ENCODE assay signal across 8 cellular contexts in the genomic region with DNA sequence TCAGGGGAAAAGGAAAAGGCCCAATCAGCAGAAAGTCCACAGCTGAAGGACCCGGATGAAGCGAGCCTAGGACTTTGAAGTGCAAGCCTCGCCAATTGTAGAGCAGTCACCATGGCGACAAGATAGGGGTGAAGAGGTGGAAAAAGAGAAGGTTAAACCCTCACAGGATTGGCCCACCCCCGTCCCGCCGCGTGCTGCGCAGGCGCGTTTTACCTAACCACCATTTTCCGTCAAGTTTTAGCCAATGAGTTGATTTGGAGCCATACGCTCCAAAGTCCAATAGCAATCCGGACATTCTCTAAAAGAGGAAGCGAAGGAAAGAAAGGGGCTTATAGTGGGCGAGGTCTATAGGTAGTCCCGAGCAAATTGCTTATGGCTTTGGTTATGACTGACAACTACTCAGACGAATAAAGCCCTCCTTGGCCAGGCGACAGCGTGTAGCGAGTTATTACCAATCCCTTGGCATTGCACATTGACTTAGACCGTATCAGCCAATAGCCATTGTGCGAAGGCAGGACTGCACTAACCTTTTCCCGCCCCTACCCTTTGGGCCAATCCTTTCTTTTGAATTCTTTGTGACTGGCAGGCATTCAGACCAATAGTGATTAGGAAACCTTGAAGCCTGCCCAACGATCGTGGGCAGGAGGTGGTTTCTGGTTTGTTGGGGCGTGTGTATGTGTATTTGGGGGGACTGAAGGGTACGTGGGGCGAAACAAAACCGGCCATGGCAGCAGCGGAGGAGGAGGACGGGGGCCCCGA. TPM values are rescaled to one million over a fixed set of nuclear protein-coding genes. Genes with fewer than 3 reads are reported as not detected.
DNase-seq lines count a peak whose midpoint lies in the region; FAIRE-seq and TF ChIP-seq lines count a peak whose summit lies in the region.

A gene with protein sequence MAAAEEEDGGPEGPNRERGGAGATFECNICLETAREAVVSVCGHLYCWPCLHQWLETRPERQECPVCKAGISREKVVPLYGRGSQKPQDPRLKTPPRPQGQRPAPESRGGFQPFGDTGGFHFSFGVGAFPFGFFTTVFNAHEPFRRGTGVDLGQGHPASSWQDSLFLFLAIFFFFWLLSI (plus strand): TSS at position 618 of the 759 bp plus-strand sequence. CDS start 107 bp downstream, at position 725.

- H3K27ac Mint-ChIP-seq in activated naive CD4-positive, alpha-beta T cell treated with anti-CD3 and anti-CD28 coated beads for 36 hours, result peak within 1 kb of the TSS; percentile 96

- WGBS in neuronal stem cell (ENCODE audit: extremely low coverage in 2 of 2, insufficient read length in 2 of 2, insufficient replicate concordance in 1 of 2), 2 donors, result no CpG with 5 or more reads among the region's 33 CpGs

- peak; percentile 88 for FAIRE-seq in frontal cortex (lab: Jason Lieb, UNC)

- peaks cover 6% of the 10 kb centered on the region for H3K36me3 Mint-ChIP-seq in activated naive CD4-positive, alpha-beta T cell treated with anti-CD3 and anti-CD28 coated beads for 36 hours (ENCODE audit: low read depth)

- peak within 1 kb of the TSS; percentile 39 for H3K23ac ChIP-seq in neuronal stem cell (ENCODE audit: low read depth, low read length, poor library complexity)

- no peak within 1 kb of the TSS for H2AK5ac ChIP-seq in neuronal stem cell (ENCODE audit: low read depth, low read length)

- no peak within 1 kb of the TSS for H3K4ac ChIP-seq in neuronal stem cell (ENCODE audit: low read length)

- no peak within 1 kb of the TSS for H3K14ac ChIP-seq in neuronal stem cell (ENCODE audit: low read length)

- H2AFZ ChIP-seq in neuronal stem cell (ENCODE audit: low read length), result peak within 1 kb of the TSS; percentile 55

- peak within 1 kb of the TSS; percentile 68 for H3K4me2 ChIP-seq in neuronal stem cell (ENCODE audit: insufficient read depth, low read length, poor library complexity, severe bottlenecking)

- no peak within 1 kb of the TSS for H4K8ac ChIP-seq in neuronal stem cell (ENCODE audit: low read depth, low read length)

- peak within 1 kb of the TSS; percentile 72 to 86 for H3K4me3 ChIP-seq in neuronal stem cell (ENCODE audit: low read length in 2 of 2)

- H2BK120ac ChIP-seq in neuronal stem cell (ENCODE audit: low read depth, low read length), result no peak within 1 kb of the TSS

- peak within 1 kb of the TSS; percentile 58 for H3K18ac ChIP-seq in neuronal stem cell (ENCODE audit: low read length)

- DNase-seq in GDM1 (lab: John Stamatoyannopoulos, UW), result peak; percentile 100
- DNase-seq in HEK293T (ENCODE audit: extremely low spot score), result peak; percentile 89
- peak; percentile 100 for DNase-seq in MV-4-11 (lab: John Stamatoyannopoulos, UW)
- peak; percentile 100 for DNase-seq in SK-N-DZ (ENCODE audit: low spot score)
- DNase-seq in activated naive CD4-positive, alpha-beta T cell treated with anti-CD3 and anti-CD28 coated beads for 36 hours, result peak; percentile 97
- DNase-seq in frontal cortex (ENCODE audit: low spot score in 2 of 2), result peak; percentile 93 to 95
- DNase-seq in neuronal stem cell (ENCODE audit: low spot score), result peak; percentile 100
- DNase-seq in substantia nigra (lab: John Stamatoyannopoulos, UW), result peak; percentile 37 to 100 (median 94)

- H3K9ac ChIP-seq in neuronal stem cell (ENCODE audit: low read depth, low read length, poor library complexity), result peak within 1 kb of the TSS; percentile 78

- H3K27me3 Mint-ChIP-seq in activated naive CD4-positive, alpha-beta T cell treated with anti-CD3 and anti-CD28 coated beads for 36 hours (ENCODE audit: low read depth), result no peaks in the 10 kb centered on the region

- H3K27me3 ChIP-seq in neuronal stem cell (ENCODE audit: control insufficient read depth in 3 of 3, insufficient read depth in 3 of 3, low read depth in 1 of 3, low read length in 3 of 3), result no peaks in the 10 kb centered on the region

- H2BK5ac ChIP-seq in neuronal stem cell (ENCODE audit: low read length), result peak within 1 kb of the TSS; percentile 84

- H2BK12ac ChIP-seq in neuronal stem cell (ENCODE audit: low read length), result no peak within 1 kb of the TSS

- no peaks in the 10 kb centered on the region for H3K9me3 Mint-ChIP-seq in activated naive CD4-positive, alpha-beta T cell treated with anti-CD3 and anti-CD28 coated beads for 36 hours

- peak within 1 kb of the TSS; percentile 99 for H3K27ac ChIP-seq in neuronal stem cell (replicated peaks; ENCODE audit: low read length)
- peak within 1 kb of the TSS; percentile 85 for H3K27ac ChIP-seq in substantia nigra (ENCODE audit: low read depth, low read length, poor library complexity, severe bottlenecking)

- peak within 1 kb of the TSS; percentile 91 for H3K4me3 Mint-ChIP-seq in activated naive CD4-positive, alpha-beta T cell treated with anti-CD3 and anti-CD28 coated beads for 36 hours

- peaks cover 3% of the 10 kb centered on the region for H3K79me1 ChIP-seq in neuronal stem cell (ENCODE audit: low read depth, low read length)

- peaks cover 9 to 16% of the 10 kb centered on the region in 2 donors for H3K4me1 ChIP-seq in neuronal stem cell (ENCODE audit: control insufficient read depth in 2 of 2, insufficient read depth in 1 of 2, low read depth in 1 of 2, low read length in 2 of 2)

- CTCF ChIA-PET in HEK293T (lab: Yijun Ruan, JAX), result interaction anchor here (0.9 to 1.2 kb wide), 2 partner anchors 19 to 61 kb away, joined by 4 read pairs; no protein-coding TSS in a partner anchor
- CTCF ChIA-PET in activated naive CD4-positive, alpha-beta T cell treated with anti-CD3 and anti-CD28 coated beads for 36 hours (lab: Charles Lee), result interaction anchor here (2.9 kb wide), 1 partner anchor 17 kb away, joined by 11 read pairs; no protein-coding TSS in a partner anchor

- no peaks in the 10 kb centered on the region for H3K9me3 ChIP-seq in neuronal stem cell (replicated peaks in 1 of 2; ENCODE audit: control insufficient read depth in 2 of 2, insufficient read depth in 1 of 2, low read depth in 1 of 2, low read length in 2 of 2)

- intact Hi-C loops in activated naive CD4-positive, alpha-beta T cell treated with anti-CD3 and anti-CD28 coated beads for 36 hours (cut with micrococcal nuclease), result loop anchor here (1.0 to 5.0 kb wide), 11 partner anchors 12 to 794 kb away; a partner anchor contains a TSS

- POLR2A ChIA-PET in HEK293T (lab: Yijun Ruan, JAX), result interaction anchor here (0.9 to 4.9 kb wide), 19 partner anchors 10 to 794 kb away, joined by 3 to 153 read pairs (median 4); a partner anchor contains a TSS

- H4K91ac ChIP-seq in neuronal stem cell (ENCODE audit: low read depth, low read length, poor library complexity), result no peak within 1 kb of the TSS

- peaks cover 18 to 44% of the 10 kb centered on the region in 2 donors for H3K36me3 ChIP-seq in neuronal stem cell (replicated peaks in 1 of 2; ENCODE audit: control insufficient read depth in 2 of 2, insufficient read depth in 2 of 2, low read length in 2 of 2)

- peaks cover 61% of the 10 kb centered on the region for H3K4me1 Mint-ChIP-seq in activated naive CD4-positive, alpha-beta T cell treated with anti-CD3 and anti-CD28 coated beads for 36 hours (ENCODE audit: low read depth)

- H2BK15ac ChIP-seq in neuronal stem cell (ENCODE audit: low read length), result peak within 1 kb of the TSS; percentile 1

TF ChIP-seq in HEK293T, 16 proteins besides CTCF, POLR2A, EP300 and RAD21:
- peak; percentile 78 for TF ChIP-seq L3MBTL2 (conservative IDR thresholded peaks at IDR 0.05)
- TF ChIP-seq BHLHE40 (IDR thresholded peaks at IDR 0.05; ENCODE audit: borderline replicate concordance), result no peak
- TF ChIP-seq, protein P1, sequence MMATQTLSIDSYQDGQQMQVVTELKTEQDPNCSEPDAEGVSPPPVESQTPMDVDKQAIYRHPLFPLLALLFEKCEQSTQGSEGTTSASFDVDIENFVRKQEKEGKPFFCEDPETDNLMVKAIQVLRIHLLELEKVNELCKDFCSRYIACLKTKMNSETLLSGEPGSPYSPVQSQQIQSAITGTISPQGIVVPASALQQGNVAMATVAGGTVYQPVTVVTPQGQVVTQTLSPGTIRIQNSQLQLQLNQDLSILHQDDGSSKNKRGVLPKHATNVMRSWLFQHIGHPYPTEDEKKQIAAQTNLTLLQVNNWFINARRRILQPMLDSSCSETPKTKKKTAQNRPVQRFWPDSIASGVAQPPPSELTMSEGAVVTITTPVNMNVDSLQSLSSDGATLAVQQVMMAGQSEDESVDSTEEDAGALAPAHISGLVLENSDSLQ (IDR thresholded peaks at IDR 0.05), result peak; percentile 100

RNA-seq across cellular contexts. Expression of the gene that starts here (rescaled TPM):
- polyA plus RNA-seq in SK-N-DZ (2014; cell fraction: cytosol; rRNA removed), result 164 and 224 TPM in 2 replicates
- polyA plus RNA-seq in SK-N-DZ (2014; cell fraction: nucleus; rRNA removed), result 109 and 119 TPM in 2 replicates
- 10 to 100 TPM; 39.5 to 39.9 TPM for total RNA-seq in activated naive CD4-positive, alpha-beta T cell treated with anti-CD3 and anti-CD28 coated beads for 36 hours
- 104 TPM for total RNA-seq in frontal cortex
- 152 TPM for polyA plus RNA-seq in neuronal stem cell (2013, experiment 1 of 2)
- polyA plus RNA-seq in neuronal stem cell (2013, experiment 2 of 2), result 145 TPM

Comparison
In these comparisons a context has a peak if more than half of its experiments do, and no peak if none do; other contexts are left out.
1. Peak in every context shown above with its lines: DNase-seq, H3K4me3 ChIP-seq and H3K27ac ChIP-seq.